Comparison of ENCODE assay signal across 21 cellular contexts in genomic region chr4:76964769-76965168, GRCh38. TPM values are rescaled to one million over a fixed set of nuclear protein-coding genes. Genes with fewer than 3 reads are reported as not detected.
DNase-seq lines count a peak whose midpoint lies in the region; ATAC-seq and TF ChIP-seq lines count a peak whose summit lies in the region.
"Had no signal": no experiment of that assay in that cellular context is flagged by ENCODE, and none has a peak within 500 bp of the region (broad histone marks: within the 10 kb centered on the region; RNA-seq: fewer than 3 reads in every experiment).

No MANE protein-coding gene starts in this region.

- peak overlapping the region; percentile 43 for H3K27ac ChIP-seq in subcutaneous abdominal adipose tissue (ENCODE audit: low read depth, low read length)
- H3K27ac ChIP-seq: HL-60, SJSA1 had no signal

- H3K4me1 Mint-ChIP-seq in activated T-cell treated with anti-CD3 and anti-CD28 coated beads, Interleukin-2, amount 50 U/mL, for 72 hours (ENCODE audit: low read depth): peaks cover 17% of the 10 kb centered on the region
- peaks cover 78% of the 10 kb centered on the region for H3K4me1 Mint-ChIP-seq in chondrocyte (ENCODE audit: low read depth)

- no peak overlapping the region for H3K4me3 Mint-ChIP-seq in activated T-cell treated with anti-CD3 and anti-CD28 coated beads, Interleukin-2, amount 50 U/mL, for 72 hours
- H3K4me3 Mint-ChIP-seq in chondrocyte (ENCODE audit: unreplicated experiment): no peak overlapping the region

- no peak overlapping the region for H3K4me3 ChIP-seq in subcutaneous abdominal adipose tissue (ENCODE audit: low read depth in 1 of 5, low read length in 5 of 5)
- H3K4me3 ChIP-seq: SJSA1 had no signal

- peaks cover 2% of the 10 kb centered on the region in 2 donors for H3K9me3 Mint-ChIP-seq in activated T-cell treated with anti-CD3 and anti-CD28 coated beads, Interleukin-2, amount 50 U/mL, for 72 hours
- H3K9me3 Mint-ChIP-seq in chondrocyte (ENCODE audit: low read depth): peaks cover 4% of the 10 kb centered on the region

- peaks cover 0 to 3% (median 0%) of the 10 kb centered on the region in 5 donors for H3K36me3 ChIP-seq in subcutaneous abdominal adipose tissue (ENCODE audit: control insufficient read depth in 5 of 5, insufficient read depth in 5 of 5, low read length in 5 of 5)

- no peak for TF ChIP-seq CTCF in chondrocyte (IDR thresholded peaks at IDR 0.05)

- no peak overlapping the region for H3K27ac Mint-ChIP-seq in activated T-cell treated with anti-CD3 and anti-CD28 coated beads, Interleukin-2, amount 50 U/mL, for 72 hours
- peak overlapping the region; percentile 22 for H3K27ac Mint-ChIP-seq in chondrocyte (ENCODE audit: unreplicated experiment)

- DNase-seq in activated T-cell treated with anti-CD3 and anti-CD28 coated beads, Interleukin-2, amount 50 U/mL, for 72 hours: no peak
- no peak for DNase-seq in activated T-cell treated with anti-CD3 and anti-CD28 coated beads, Interleukin-2, amount 50 U/mL, for 1 hour
- peak; percentile 34 for DNase-seq in M059J (ENCODE audit: low read depth)
- DNase-seq in chondrocyte (ENCODE audit: low spot score): no peak
- no peak for DNase-seq in NCI-H345 treated with DMSO at 0.1 percent for 48 hours (lab: John Stamatoyannopoulos, UW; ENCODE audit: unreplicated experiment)
- DNase-seq in SW480 (ENCODE audit: low spot score): no peak
- DNase-seq: Calu3, DND-41, Kasumi-1, MV-4-11, NCI-H1105, NCI-H1436 treated with DMSO at 0.1 percent for 48 hours, NCI-H187 treated with DMSO at 0.1 percent for 48 hours, NCI-H2171 treated with DMSO at 0.1 percent for 48 hours, NCI-H345, NCI-H526, Right ventricle myocardium superior, RPMI8226 had no signal

- H3K9me3 ChIP-seq in subcutaneous abdominal adipose tissue (ENCODE audit: control insufficient read depth in 5 of 5, low read length in 5 of 5): no peaks in the 10 kb centered on the region
- H3K9me3 ChIP-seq: SJSA1 had no signal

- H3K4me1 ChIP-seq in subcutaneous abdominal adipose tissue (ENCODE audit: control insufficient read depth in 5 of 5, insufficient read depth in 5 of 5, low read length in 5 of 5): peaks cover 0 to 69% (median 37%) of the 10 kb centered on the region in 5 donors

- no peaks in the 10 kb centered on the region for H3K27me3 Mint-ChIP-seq in activated T-cell treated with anti-CD3 and anti-CD28 coated beads, Interleukin-2, amount 50 U/mL, for 72 hours (ENCODE audit: low read depth)
- H3K27me3 Mint-ChIP-seq in chondrocyte (ENCODE audit: low read depth): no peaks in the 10 kb centered on the region

- peak; percentile 30 to 51 for ATAC-seq in activated T-cell treated with anti-CD3 and anti-CD28 coated beads, Interleukin-2, amount 50 U/mL, for 72 hours (replicated peaks in 1 of 2)

- peaks cover 2 to 4% of the 10 kb centered on the region in 2 donors for H3K36me3 Mint-ChIP-seq in activated T-cell treated with anti-CD3 and anti-CD28 coated beads, Interleukin-2, amount 50 U/mL, for 72 hours (ENCODE audit: insufficient read depth in 2 of 2)
- peaks cover 16% of the 10 kb centered on the region for H3K36me3 Mint-ChIP-seq in chondrocyte (ENCODE audit: low read depth)

- no peak overlapping the region for H3K9ac ChIP-seq in subcutaneous abdominal adipose tissue (ENCODE audit: low read length in 5 of 5)

- no peaks in the 10 kb centered on the region for H3K27me3 ChIP-seq in subcutaneous abdominal adipose tissue (ENCODE audit: control insufficient read depth in 5 of 5, insufficient read depth in 4 of 5, low read length in 5 of 5)
- H3K27me3 ChIP-seq: SJSA1 had no signal

RNA-seq across cellular contexts. Expression of gene SEPTIN11, which starts 15.2 kb away (rescaled TPM):
- total RNA-seq in activated T-cell treated with anti-CD3 and anti-CD28 coated beads, Interleukin-2, amount 50 U/mL, for 72 hours: 10 to 100 TPM; 10.5 to 13.2 TPM
- 27.4 and 34.0 TPM in 2 replicates for total RNA-seq in M059J (2014; rRNA removed; shearing (Covaris generic))
- 643 to 720 TPM (median 718 TPM) in 3 replicates for total RNA-seq in chondrocyte

Comparison
In these comparisons a context has a peak if more than half of its experiments do, and no peak if none do; other contexts are left out.
1. RNA of gene SEPTIN11, which starts 15.2 kb away (total RNA-seq): 643 to 720 TPM in chondrocyte; 27.4 to 34.0 TPM in M059J and 10.5 to 13.2 TPM in activated T-cell treated with anti-CD3 and anti-CD28 coated beads, Interleukin-2, amount 50 U/mL, for 72 hours; every median in the first group is over 10 times any median in the second.